Comparison of ENCODE assay signal across 8 cellular contexts in the genomic region with DNA sequence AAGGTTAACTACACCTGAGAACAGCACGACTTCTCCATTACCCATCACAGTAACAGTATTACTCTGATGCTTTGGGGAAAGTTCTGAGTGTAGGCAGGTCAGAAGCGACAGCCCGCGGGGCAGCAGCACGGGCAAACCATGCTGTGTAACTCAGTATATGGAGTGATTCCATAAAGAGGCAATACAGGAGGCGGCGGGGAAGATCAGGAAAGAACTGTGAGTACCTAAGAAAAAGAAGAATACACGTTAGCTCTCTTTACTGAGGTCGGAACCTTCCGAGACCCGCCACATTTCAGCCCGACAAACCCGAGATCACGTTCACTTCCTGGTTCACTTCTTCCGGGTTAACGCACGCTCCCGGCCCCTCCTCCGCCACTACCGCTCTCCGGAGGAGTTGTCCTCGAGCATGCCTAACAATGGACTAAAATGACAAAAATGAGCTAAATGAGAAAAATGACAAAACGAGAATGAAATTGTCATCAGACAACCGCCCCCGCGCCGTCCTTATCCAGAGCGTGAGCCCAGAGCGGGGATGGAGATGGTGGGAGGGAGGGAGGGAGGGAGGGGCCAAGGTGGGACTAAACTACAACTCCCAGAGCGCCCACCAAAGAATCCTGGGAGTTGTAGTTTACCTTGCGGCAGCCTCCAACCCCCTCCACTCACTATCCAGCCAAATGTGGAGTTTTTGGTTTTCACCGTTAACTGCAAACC. TPM values are rescaled to one million over a fixed set of nuclear protein-coding genes. Genes with fewer than 3 reads are reported as not detected.
DNase-seq lines count a peak whose midpoint lies in the region; ATAC-seq and TF ChIP-seq lines count a peak whose summit lies in the region.

A gene with protein sequence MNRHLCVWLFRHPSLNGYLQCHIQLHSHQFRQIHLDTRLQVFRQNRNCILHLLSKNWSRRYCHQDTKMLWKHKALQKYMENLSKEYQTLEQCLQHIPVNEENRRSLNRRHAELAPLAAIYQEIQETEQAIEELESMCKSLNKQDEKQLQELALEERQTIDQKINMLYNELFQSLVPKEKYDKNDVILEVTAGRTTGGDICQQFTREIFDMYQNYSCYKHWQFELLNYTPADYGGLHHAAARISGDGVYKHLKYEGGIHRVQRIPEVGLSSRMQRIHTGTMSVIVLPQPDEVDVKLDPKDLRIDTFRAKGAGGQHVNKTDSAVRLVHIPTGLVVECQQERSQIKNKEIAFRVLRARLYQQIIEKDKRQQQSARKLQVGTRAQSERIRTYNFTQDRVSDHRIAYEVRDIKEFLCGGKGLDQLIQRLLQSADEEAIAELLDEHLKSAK (minus strand): TSS at position 316 of the 711 bp plus-strand sequence. CDS start 2,669 bp downstream, outside the sequence.

- H3K4me3 Mint-ChIP-seq in GM23338 (peak within 1 kb of the TSS; percentile 96), nephron (peak within 1 kb of the TSS; percentile 90 to 99 (median 96))
- H3K4me3 Mint-ChIP-seq in activated T-helper 17 cell treated with anti-CD3 and anti-CD28 coated beads, Interleukin-2, amount 50 U/mL, for 72 hours: peak within 1 kb of the TSS; percentile 99
- peak within 1 kb of the TSS; percentile 98 for H3K4me3 Mint-ChIP-seq in stimulated activated naive CD8-positive, alpha-beta T cell treated with anti-CD3 and anti-CD28 coated beads, Interleukin-15, Interleukin-2, amounts not matched to agents 100 ng/mL and 50 ng/mL, for 24 hours

- H3K27ac ChIP-seq in GM23338 (ENCODE audit: low read depth): no peak within 1 kb of the TSS
- peak within 1 kb of the TSS; percentile 79 for H3K27ac ChIP-seq in RWPE1

- no peaks in the 10 kb centered on the region for H3K9me2 ChIP-seq in GM23338 (ENCODE audit: insufficient read depth)

- DNase-seq in Daoy (ENCODE audit: low read depth) (peak; percentile 78), GM23338 (ENCODE audit: low spot score) (peak; percentile 88), Kasumi-1 (lab: John Stamatoyannopoulos, UW) (peak; percentile 86 to 89), RWPE1 (ENCODE audit: low spot score) (peak; percentile 88), fibroblast of peridontal ligament (ENCODE audit: extremely low read depth) (peak; percentile 70)

- ATAC-seq in GM23338: peak; percentile 99
- ATAC-seq in activated T-helper 17 cell treated with anti-CD3 and anti-CD28 coated beads, Interleukin-2, amount 50 U/mL, for 72 hours (replicated peaks): peak; percentile 95

- peaks cover 17% of the 10 kb centered on the region; the same call in 1 of the 2 replicates for H3K36me3 ChIP-seq in GM23338 (ENCODE audit: insufficient read depth)

- peak within 1 kb of the TSS; percentile 74 for H3K4me3 ChIP-seq in GM23338

- H3K27me3 Mint-ChIP-seq in GM23338 (ENCODE audit: insufficient read depth, low read depth, poor library complexity) (peaks cover 2% of the 10 kb centered on the region), nephron (ENCODE audit: low read depth) (no peaks in the 10 kb centered on the region)
- no peaks in the 10 kb centered on the region for H3K27me3 Mint-ChIP-seq in activated T-helper 17 cell treated with anti-CD3 and anti-CD28 coated beads, Interleukin-2, amount 50 U/mL, for 72 hours
- no peaks in the 10 kb centered on the region for H3K27me3 Mint-ChIP-seq in stimulated activated naive CD8-positive, alpha-beta T cell treated with anti-CD3 and anti-CD28 coated beads, Interleukin-15, Interleukin-2, amounts not matched to agents 100 ng/mL and 50 ng/mL, for 24 hours

- TF ChIP-seq CTCF in GM23338 (conservative IDR thresholded peaks at IDR 0.05; ENCODE audit: low read depth in 2 of 2): no peak
- no peak for TF ChIP-seq CTCF in RWPE1 (conservative IDR thresholded peaks at IDR 0.05; ENCODE audit: low read depth)
- no peak for TF ChIP-seq CTCF in nephron (IDR thresholded peaks at IDR 0.05; ENCODE audit: unreplicated experiment in 3 of 3)

- CTCF ChIA-PET in RWPE1 (lab: Yijun Ruan, JAX): interaction anchor here (0.5 kb wide), 1 partner anchor 841 kb away, joined by 3 read pairs; no protein-coding TSS in a partner anchor

- 0 out of 2 replicates have a peak, but pooled peaks cover 5% of the 10 kb centered on the region for H3K79me2 ChIP-seq in GM23338 (replicated peaks; ENCODE audit: insufficient read depth)

- H3K27me3 ChIP-seq in GM23338 (ENCODE audit: insufficient read depth): no peaks in the 10 kb centered on the region

- H3K9me3 Mint-ChIP-seq in GM23338: peaks cover 29% of the 10 kb centered on the region
- peaks cover 2% of the 10 kb centered on the region for H3K9me3 Mint-ChIP-seq in activated T-helper 17 cell treated with anti-CD3 and anti-CD28 coated beads, Interleukin-2, amount 50 U/mL, for 72 hours
- H3K9me3 Mint-ChIP-seq in nephron: peaks cover 10% of the 10 kb centered on the region
- H3K9me3 Mint-ChIP-seq in stimulated activated naive CD8-positive, alpha-beta T cell treated with anti-CD3 and anti-CD28 coated beads, Interleukin-15, Interleukin-2, amounts not matched to agents 100 ng/mL and 50 ng/mL, for 24 hours: peaks cover 2% of the 10 kb centered on the region

- H3K27ac Mint-ChIP-seq in GM23338: peak within 1 kb of the TSS; percentile 96
- H3K27ac Mint-ChIP-seq in activated T-helper 17 cell treated with anti-CD3 and anti-CD28 coated beads, Interleukin-2, amount 50 U/mL, for 72 hours: peak within 1 kb of the TSS; percentile 98
- H3K27ac Mint-ChIP-seq in nephron: peak within 1 kb of the TSS; percentile 94 to 95 (median 95)
- peak within 1 kb of the TSS; percentile 98 for H3K27ac Mint-ChIP-seq in stimulated activated naive CD8-positive, alpha-beta T cell treated with anti-CD3 and anti-CD28 coated beads, Interleukin-15, Interleukin-2, amounts not matched to agents 100 ng/mL and 50 ng/mL, for 24 hours

- H3K4me1 ChIP-seq in GM23338 (ENCODE audit: insufficient read depth): 0 out of 2 replicates have a peak, but pooled peaks cover 5% of the 10 kb centered on the region

- H3F3A ChIP-seq in GM23338 (replicated peaks; ENCODE audit: low read depth): no peaks in the 10 kb centered on the region

- H2AFZ ChIP-seq in GM23338: peak within 1 kb of the TSS; percentile 77

- POLR2A ChIA-PET in RWPE1 (lab: Yijun Ruan, JAX; ENCODE audit: low non-redundant PET): no interaction called here

- no peaks in the 10 kb centered on the region for H3K4me1 Mint-ChIP-seq in GM23338
- H3K4me1 Mint-ChIP-seq in activated T-helper 17 cell treated with anti-CD3 and anti-CD28 coated beads, Interleukin-2, amount 50 U/mL, for 72 hours: peaks cover 5% of the 10 kb centered on the region
- no peaks in the 10 kb centered on the region for H3K4me1 Mint-ChIP-seq in nephron
- H3K4me1 Mint-ChIP-seq in stimulated activated naive CD8-positive, alpha-beta T cell treated with anti-CD3 and anti-CD28 coated beads, Interleukin-15, Interleukin-2, amounts not matched to agents 100 ng/mL and 50 ng/mL, for 24 hours (ENCODE audit: low read depth): peaks cover 31% of the 10 kb centered on the region

- no peaks in the 10 kb centered on the region for H4K20me1 ChIP-seq in GM23338 (replicated peaks; ENCODE audit: insufficient read depth)

- peak within 1 kb of the TSS; percentile 80 for H3K4me2 ChIP-seq in GM23338

- H3K36me3 Mint-ChIP-seq in GM23338 (ENCODE audit: low read depth) (peaks cover 32% of the 10 kb centered on the region), nephron (ENCODE audit: low read depth) (peaks cover 23% of the 10 kb centered on the region)
- peaks cover 48% of the 10 kb centered on the region for H3K36me3 Mint-ChIP-seq in activated T-helper 17 cell treated with anti-CD3 and anti-CD28 coated beads, Interleukin-2, amount 50 U/mL, for 72 hours (ENCODE audit: low read depth)
- H3K36me3 Mint-ChIP-seq in stimulated activated naive CD8-positive, alpha-beta T cell treated with anti-CD3 and anti-CD28 coated beads, Interleukin-15, Interleukin-2, amounts not matched to agents 100 ng/mL and 50 ng/mL, for 24 hours (ENCODE audit: low read depth): peaks cover 37% of the 10 kb centered on the region

TF ChIP-seq in GM23338, 12 proteins besides CTCF, POLR2A, EP300 and RAD21 (continues in another document):
- no peak for TF ChIP-seq EZH2 (IDR thresholded peaks at IDR 0.05; ENCODE audit: low read depth, unreplicated experiment)
- TF ChIP-seq JUNB (IDR thresholded peaks at IDR 0.05; ENCODE audit: unreplicated experiment): no peak
- no peak for TF ChIP-seq ZNF114 (CRISPR knock-in tag; IDR thresholded peaks at IDR 0.05)
- no peak for TF ChIP-seq ZNF331 (CRISPR knock-in tag; IDR thresholded peaks at IDR 0.05; ENCODE audit: low read depth)
- TF ChIP-seq REST (IDR thresholded peaks at IDR 0.05; ENCODE audit: unreplicated experiment): no peak
- no peak for TF ChIP-seq STAT1 (IDR thresholded peaks at IDR 0.05; ENCODE audit: unreplicated experiment)
- TF ChIP-seq CREB1 (CRISPR knock-in tag; IDR thresholded peaks at IDR 0.05; ENCODE audit: low read depth): peak; percentile 60
- no peak for TF ChIP-seq EZH2phosphoT487 (IDR thresholded peaks at IDR 0.05; ENCODE audit: unreplicated experiment)
- peak; percentile 46; the same call in 1 of the 2 replicates for TF ChIP-seq POLR2AphosphoS5 (IDR thresholded peaks at IDR 0.05; ENCODE audit: low read depth)

RNA-seq across cellular contexts. Expression of the gene that starts here (rescaled TPM):
- total RNA-seq in Daoy (2014; rRNA removed; shearing (Covaris generic)): 8.6 and 10.7 TPM in 2 replicates
- total RNA-seq in GM23338 (2014; rRNA removed; shearing (Covaris generic)): 22.6 and 28.7 TPM in 2 replicates
- 11.9 and 18.4 TPM in 2 replicates for polyA plus RNA-seq in GM23338 (2016; fragmentation: Nextera tagmentation; extraction: Ambion mirVana)
- 10 to 100 TPM; 32.5 to 39.4 TPM for total RNA-seq in activated T-helper 17 cell treated with anti-CD3 and anti-CD28 coated beads, Interleukin-2, amount 50 U/mL, for 72 hours
